Comparison of ENCODE assay signal across 19 cellular contexts in the genomic region with DNA sequence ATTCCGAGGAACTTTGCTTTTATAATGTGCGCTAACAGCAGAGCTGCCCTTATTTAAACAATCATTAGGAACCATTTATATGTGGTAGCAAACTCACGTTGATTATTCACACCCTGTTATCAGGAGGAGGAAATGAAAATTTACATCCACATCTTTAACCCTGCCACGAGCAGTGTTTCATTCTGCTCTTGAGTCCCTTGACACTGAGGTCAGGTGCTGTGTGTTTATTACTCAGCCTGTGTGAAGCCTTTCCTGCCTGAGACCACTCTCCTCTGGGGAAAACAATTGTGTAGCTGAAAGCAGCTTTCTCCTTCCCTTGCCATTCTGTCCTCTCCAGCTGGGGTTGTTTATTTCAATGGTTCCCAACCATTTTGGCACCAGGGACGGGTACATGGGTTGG.
A peak's percentile ranks its signal among the peaks of the same experiment; 100 is the strongest.
DNase-seq lines count a peak whose midpoint lies in the region; ATAC-seq and TF ChIP-seq lines count a peak whose summit lies in the region.
"Had no signal": no experiment of that assay in that cellular context is flagged by ENCODE, and none has a peak within 500 bp of the region (broad histone marks: within the 10 kb centered on the region; RNA-seq: fewer than 3 reads in every experiment).

No MANE protein-coding gene starts in this region.

- H4K91ac ChIP-seq in IMR-90 (ENCODE audit: insufficient read depth, low read depth, low read length): peak overlapping the region; percentile 0; the same call in 1 of the 2 replicates

- H3K27ac ChIP-seq in IMR-90 (ENCODE audit: insufficient read depth, low read length) (no peak overlapping the region), caudate nucleus (ENCODE audit: low read depth, low read length) (no peak overlapping the region)
- H3K27ac ChIP-seq: RWPE1, SJSA1 had no signal

- peak overlapping the region; percentile 7 for H2AFZ ChIP-seq in IMR-90 (replicated peaks; ENCODE audit: low read length, poor library complexity)

- no CpG with 5 or more reads among the region's 5 CpGs for WGBS in IMR-90 (ENCODE audit: extremely low coverage in 2 of 2, insufficient read length in 1 of 2), 2 experiments

- POLR2A ChIA-PET in IMR-90 (lab: Charles Lee; ENCODE audit: unreplicated experiment): no interaction called here

- no peaks in the 10 kb centered on the region for H3K36me3 ChIP-seq in IMR-90 (ENCODE audit: control insufficient read depth, insufficient read depth, low read length)
- H3K36me3 ChIP-seq: SJSA1 had no signal

- BruUV-seq in IMR-90 (replicated peaks; lab: Mats Ljungman, UMichigan): no TSS peak

- H3K9me3 ChIP-seq in IMR-90 (ENCODE audit: control insufficient read depth, insufficient read depth, low read length): no peaks in the 10 kb centered on the region
- H3K9me3 ChIP-seq: SJSA1 had no signal

- peaks cover 9% of the 10 kb centered on the region for H3K4me1 Mint-ChIP-seq in glutamatergic neuron (ENCODE audit: low read depth, unreplicated experiment)
- H3K4me1 Mint-ChIP-seq: B cell; CD4-positive, alpha-beta memory T cell had no signal

- TF ChIP-seq RAD21 in IMR-90 (IDR thresholded peaks at IDR 0.05; ENCODE audit: low read length): no peak

- no peak overlapping the region for H3K4me3 Mint-ChIP-seq in glutamatergic neuron (ENCODE audit: unreplicated experiment)
- H3K4me3 Mint-ChIP-seq: B cell; CD4-positive, alpha-beta memory T cell; HFFc6 had no signal

- no peak overlapping the region for H3K4me2 ChIP-seq in IMR-90 (ENCODE audit: low read depth, low read length)

- no peak overlapping the region for H3K23ac ChIP-seq in IMR-90 (ENCODE audit: low read depth, low read length)

- no peaks in the 10 kb centered on the region for H3K27me3 ChIP-seq in IMR-90 (ENCODE audit: control insufficient read depth, insufficient read depth, low read length)
- H3K27me3 ChIP-seq: SJSA1 had no signal

- intact Hi-C loops in IMR-90 (cut with micrococcal nuclease) (no loop called here), sciatic nerve (cut with DNase I) (no loop called here)

- 0 out of 3 replicates have a peak overlapping the region, but pooled peaks have one; percentile 11 for H2BK15ac ChIP-seq in IMR-90 (ENCODE audit: low read depth, low read length)

- H4K5ac ChIP-seq in IMR-90 (ENCODE audit: low read depth, low read length): peak overlapping the region; percentile 9; the same call in 1 of the 2 replicates

- H3K14ac ChIP-seq in IMR-90 (replicated peaks; ENCODE audit: low read depth, low read length): no peak overlapping the region; the same call in 1 of the 2 replicates

- H3K27me3 Mint-ChIP-seq in glutamatergic neuron (ENCODE audit: unreplicated experiment): peaks cover 4% of the 10 kb centered on the region
- H3K27me3 Mint-ChIP-seq: B cell; CD4-positive, alpha-beta memory T cell had no signal

- H3K36me3 Mint-ChIP-seq in glutamatergic neuron (ENCODE audit: unreplicated experiment): no peaks in the 10 kb centered on the region
- H3K36me3 Mint-ChIP-seq: CD4-positive, alpha-beta memory T cell had no signal

- H2BK5ac ChIP-seq in IMR-90 (ENCODE audit: low read depth, low read length, poor library complexity, severe bottlenecking): peak overlapping the region; percentile 1

- H2AK9ac ChIP-seq in IMR-90 (replicated peaks; ENCODE audit: low read depth, low read length, poor library complexity): no peak overlapping the region

- H4K20me1 ChIP-seq in IMR-90 (ENCODE audit: insufficient read depth, low read length): no peaks in the 10 kb centered on the region

- H3K79me1 ChIP-seq in IMR-90 (ENCODE audit: low read depth in 1 of 2, low read length in 2 of 2): no peaks in the 10 kb centered on the region

- H3K18ac ChIP-seq in IMR-90 (ENCODE audit: low read depth, low read length): peak overlapping the region; percentile 4; the same call in 1 of the 2 replicates

- peak overlapping the region in 1 of 2 experiments; percentile 56; a peak in 1 of 4 replicates for H4K8ac ChIP-seq in IMR-90 (ENCODE audit: low read depth in 2 of 2, low read length in 2 of 2)

- dilution Hi-C loops in IMR-90 (cut with HindIII; ENCODE audit: low sequenced_read_pairs, unreplicated experiment): no loop called here

- in situ Hi-C loops in IMR-90 (cut with MboI; ENCODE audit: low sequenced_read_pairs): loop anchor here (25.0 kb wide), 1 partner anchor 1112 kb away; the partner anchor contains the start of genes GDF7 and HS1BP3

- CTCF ChIA-PET in IMR-90 (lab: Yijun Ruan, JAX): no interaction called here

- peak overlapping the region; percentile 63; the same call in 1 of the 2 replicates for H2AK5ac ChIP-seq in IMR-90 (ENCODE audit: low read depth, low read length)

- ATAC-seq in IMR-90 (ENCODE audit: low read depth): no peak
- peak; percentile 26 for ATAC-seq in sciatic nerve
- ATAC-seq: K562, PC-3 had no signal

- no peak overlapping the region for H3K9ac ChIP-seq in IMR-90 (ENCODE audit: low read depth, low read length)

- no peak for TF ChIP-seq POLR2A in IMR-90 (IDR thresholded peaks at IDR 0.05; ENCODE audit: low read depth, low read length)

- H3K4me1 ChIP-seq in IMR-90 (ENCODE audit: control insufficient read depth, insufficient read depth, low read length): peaks cover 17% of the 10 kb centered on the region

- peak overlapping the region; percentile 58 for H2BK120ac ChIP-seq in IMR-90 (ENCODE audit: low read depth, low read length)

- H3K56ac ChIP-seq in IMR-90 (ENCODE audit: extremely low read depth, insufficient read depth, low read length): no peak overlapping the region

- H3K4me3 ChIP-seq in IMR-90 (ENCODE audit: insufficient read depth, low read depth, low read length): no peak overlapping the region
- H3K4me3 ChIP-seq: K562, SJSA1 had no signal

- H3K4ac ChIP-seq in IMR-90 (ENCODE audit: low read depth, low read length): peak overlapping the region; percentile 21; the same call in 1 of the 2 replicates

- peak overlapping the region; percentile 10 for H3K27ac Mint-ChIP-seq in glutamatergic neuron (ENCODE audit: unreplicated experiment)
- H3K27ac Mint-ChIP-seq: B cell; CD4-positive, alpha-beta memory T cell; HFFc6 had no signal

- DNase-seq in IMR-90 (peak; percentile 20), NCI-H2227 treated with DMSO at 0.1 percent for 48 hours (lab: John Stamatoyannopoulos, UW) (peak; percentile 36), glutamatergic neuron (no peak), sciatic nerve (ENCODE audit: low spot score) (no peak), caudate nucleus (lab: John Stamatoyannopoulos, UW) (no peak), ureter (ENCODE audit: low spot score) (no peak)
- DNase-seq in effector CD4-positive, alpha-beta T cell: no peak
- DNase-seq: CD4-positive, alpha-beta memory T cell; GF-D8; HFFc6; MV-4-11; NCI-H1417; NCI-H187 treated with DMSO at 0.1 percent for 48 hours; NCI-H510A treated with DMSO at 0.1 percent for 48 hours; PC-3 had no signal

- 0 out of 2 replicates have a peak, but pooled peaks cover 5% of the 10 kb centered on the region for H3K9me1 ChIP-seq in IMR-90 (ENCODE audit: insufficient read depth, low read length)

- TF ChIP-seq CTCF in IMR-90 (conservative IDR thresholded peaks at IDR 0.05; ENCODE audit: low read depth, low read length) (no peak), glutamatergic neuron (IDR thresholded peaks at IDR 0.05; ENCODE audit: partially characterized antibody, unreplicated experiment) (no peak)

- H3K9me3 Mint-ChIP-seq in glutamatergic neuron (ENCODE audit: unreplicated experiment): no peaks in the 10 kb centered on the region

- peak overlapping the region; percentile 26; the same call in 1 of the 2 replicates for H2BK20ac ChIP-seq in IMR-90 (ENCODE audit: low read depth, low read length)

TF ChIP-seq in IMR-90, 13 proteins besides CTCF, POLR2A, EP300 and RAD21:
- TF ChIP-seq MAZ (IDR thresholded peaks at IDR 0.05; ENCODE audit: borderline replicate concordance, low read depth, low read length) (no peak), RFX5 (IDR thresholded peaks at IDR 0.05; ENCODE audit: low read depth, low read length) (no peak), MXI1 (IDR thresholded peaks at IDR 0.05; ENCODE audit: borderline replicate concordance, low read depth, low read length) (no peak), MAFK (IDR thresholded peaks at IDR 0.05; ENCODE audit: low read depth, low read length) (no peak), CHD1 (IDR thresholded peaks at IDR 0.05; ENCODE audit: low read depth, low read length) (no peak), RCOR1 (IDR thresholded peaks at IDR 0.05; ENCODE audit: insufficient replicate concordance, low read length) (no peak), NFE2L2 (IDR thresholded peaks at IDR 0.05; ENCODE audit: low read depth, low read length) (no peak), CEBPB (IDR thresholded peaks at IDR 0.05; ENCODE audit: low read depth, low read length) (no peak), SMC3 (IDR thresholded peaks at IDR 0.05; ENCODE audit: low read depth, low read length) (no peak)
- TF ChIP-seq, protein P1, sequence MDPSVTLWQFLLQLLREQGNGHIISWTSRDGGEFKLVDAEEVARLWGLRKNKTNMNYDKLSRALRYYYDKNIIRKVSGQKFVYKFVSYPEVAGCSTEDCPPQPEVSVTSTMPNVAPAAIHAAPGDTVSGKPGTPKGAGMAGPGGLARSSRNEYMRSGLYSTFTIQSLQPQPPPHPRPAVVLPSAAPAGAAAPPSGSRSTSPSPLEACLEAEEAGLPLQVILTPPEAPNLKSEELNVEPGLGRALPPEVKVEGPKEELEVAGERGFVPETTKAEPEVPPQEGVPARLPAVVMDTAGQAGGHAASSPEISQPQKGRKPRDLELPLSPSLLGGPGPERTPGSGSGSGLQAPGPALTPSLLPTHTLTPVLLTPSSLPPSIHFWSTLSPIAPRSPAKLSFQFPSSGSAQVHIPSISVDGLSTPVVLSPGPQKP (IDR thresholded peaks at IDR 0.05; ENCODE audit: borderline replicate concordance, low read depth, low read length): no peak
- TF ChIP-seq, protein P2, sequence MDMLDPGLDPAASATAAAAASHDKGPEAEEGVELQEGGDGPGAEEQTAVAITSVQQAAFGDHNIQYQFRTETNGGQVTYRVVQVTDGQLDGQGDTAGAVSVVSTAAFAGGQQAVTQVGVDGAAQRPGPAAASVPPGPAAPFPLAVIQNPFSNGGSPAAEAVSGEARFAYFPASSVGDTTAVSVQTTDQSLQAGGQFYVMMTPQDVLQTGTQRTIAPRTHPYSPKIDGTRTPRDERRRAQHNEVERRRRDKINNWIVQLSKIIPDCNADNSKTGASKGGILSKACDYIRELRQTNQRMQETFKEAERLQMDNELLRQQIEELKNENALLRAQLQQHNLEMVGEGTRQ (IDR thresholded peaks at IDR 0.05; ENCODE audit: low read depth, low read length): no peak
TF ChIP-seq in IMR-90: peak in this region for 0.

Comparison
In these comparisons a context has a peak if more than half of its experiments do, and no peak if none do; other contexts are left out.
1. DNase-seq: peak in IMR-90 (single experiment) and NCI-H2227 treated with DMSO at 0.1 percent for 48 hours (single experiment); none in glutamatergic neuron (single experiment), sciatic nerve (single experiment), caudate nucleus (0 of 61), effector CD4-positive, alpha-beta T cell (single experiment) and ureter (single experiment).